25 cellular contexts compared by ENCODE assay signal in genomic region chr17:62895256-62895649, GRCh38.
DNase-seq lines count a peak whose midpoint lies in the region; ATAC-seq, FAIRE-seq and TF ChIP-seq lines count a peak whose summit lies in the region.
"Had no signal": no experiment of that assay in that cellular context is flagged by ENCODE, and none has a peak within 500 bp of the region (broad histone marks: within the 10 kb centered on the region; RNA-seq: fewer than 3 reads in every experiment).

No MANE protein-coding gene starts in this region.

- CTCF ChIA-PET in T-cell (lab: Charles Lee) = no interaction called here

- H3K36me3 ChIP-seq in heart right ventricle = no peaks in the 10 kb centered on the region
- no peaks in the 10 kb centered on the region for H3K36me3 ChIP-seq in keratinocyte (ENCODE audit: control insufficient read depth in 2 of 2, extremely low read depth in 1 of 2, insufficient read depth in 2 of 2, low read length in 2 of 2)
- H3K36me3 ChIP-seq: esophagus muscularis mucosa had no signal

- no peak for DNase-seq in Right ventricle myocardium inferior (ENCODE audit: missing footprints)
- DNase-seq in heart right ventricle = no peak
- DNase-seq in keratinocyte (ENCODE audit: low read depth, low spot score) = no peak
- DNase-seq in osteocyte (ENCODE audit: extremely low spot score, unreplicated experiment) = peak; percentile 17
- DNase-seq in T-cell = no peak
- no peak for DNase-seq in mesenteric fat pad (ENCODE audit: low spot score)
- no peak for DNase-seq in NCI-H69 (lab: John Stamatoyannopoulos, UW)
- DNase-seq: activated CD4-positive, alpha-beta T cell treated with anti-CD3 and anti-CD28 coated beads, Interleukin-2, amount 10 ng/mL, durations not matched to agents 24 days and 14 days; activated effector memory CD4-positive, alpha-beta T cell treated with anti-CD3 and anti-CD28 coated beads, Interleukin-2, amount 50 U/mL, for 16 hours; activated naive CD8-positive, alpha-beta T cell treated with anti-CD3 and anti-CD28 coated beads for 36 hours; activated T-cell treated with anti-CD3 and anti-CD28 coated beads, Interleukin-2, amount 50 U/mL, for 1 hour; anterior cingulate cortex; Calu3; CD4-positive, CD25-positive, alpha-beta regulatory T cell; DND-41; NCI-H146; stimulated activated CD4-positive, alpha-beta T cell treated with anti-CD3 and anti-CD28 coated beads, Interleukin-15, amount 100 ng/mL, for 24 hours had no signal

- H3K36me3 Mint-ChIP-seq in osteocyte (ENCODE audit: unreplicated experiment) = no peaks in the 10 kb centered on the region
- H3K36me3 Mint-ChIP-seq in T-cell = no peaks in the 10 kb centered on the region
- H3K36me3 Mint-ChIP-seq: activated naive CD8-positive, alpha-beta T cell treated with anti-CD3 and anti-CD28 coated beads for 36 hours; CD4-positive, CD25-positive, alpha-beta regulatory T cell; stimulated activated memory B cell treated with anti-CD40 and anti-IgM and Interleukin-4, amounts not matched to agents 10 μg/mL and 1 μg/mL and 100 μg/mL, for 72 hours; type B pancreatic cell; WTC11 had no signal

- H3K27ac Mint-ChIP-seq in osteocyte (ENCODE audit: unreplicated experiment) (no peak overlapping the region), T-cell (no peak overlapping the region)
- H3K27ac Mint-ChIP-seq: activated CD4-positive, alpha-beta T cell treated with anti-CD3 and anti-CD28 coated beads, Interleukin-2, amount 10 ng/mL, durations not matched to agents 24 days and 14 days; activated naive CD8-positive, alpha-beta T cell treated with anti-CD3 and anti-CD28 coated beads for 36 hours; CD4-positive, CD25-positive, alpha-beta regulatory T cell; stimulated activated memory B cell treated with anti-CD40 and anti-IgM and Interleukin-4, amounts not matched to agents 10 μg/mL and 1 μg/mL and 100 μg/mL, for 72 hours; type B pancreatic cell; WTC11 had no signal

- H3K27me3 ChIP-seq in heart right ventricle = no peaks in the 10 kb centered on the region
- H3K27me3 ChIP-seq in keratinocyte (ENCODE audit: control insufficient read depth, extremely low read depth, insufficient read depth, low read length) = no peaks in the 10 kb centered on the region
- H3K27me3 ChIP-seq: esophagus muscularis mucosa had no signal

- H3K4me3 ChIP-seq in heart right ventricle (no peak overlapping the region), keratinocyte (ENCODE audit: control insufficient read depth in 2 of 3, extremely low read depth in 1 of 3, insufficient read depth in 2 of 3, low read depth in 1 of 3, low read length in 3 of 3) (no peak overlapping the region)
- H3K4me3 ChIP-seq: esophagus muscularis mucosa had no signal

- ATAC-seq in Right ventricle myocardium inferior (peak; percentile 24), heart right ventricle (no peak), HG03439 (IDR thresholded peaks at IDR 0.05; ENCODE audit: unreplicated experiment) (no peak), T-cell (replicated peaks in 1 of 4) (no peak)
- ATAC-seq: HCT116; stimulated activated memory B cell treated with anti-CD40 and anti-IgM and Interleukin-4, amounts not matched to agents 10 μg/mL and 1 μg/mL and 100 μg/mL, for 72 hours; WTC11 had no signal

- peak overlapping the region; percentile 70 for H3K4me2 ChIP-seq in keratinocyte (ENCODE audit: control insufficient read depth, extremely low read depth, insufficient read depth, low read depth, low read length)

- H3K4me1 Mint-ChIP-seq in osteocyte (ENCODE audit: unreplicated experiment) = peaks cover 30% of the 10 kb centered on the region
- peaks cover 0 to 11% (median 8%) of the 10 kb centered on the region in 3 donors for H3K4me1 Mint-ChIP-seq in T-cell
- H3K4me1 Mint-ChIP-seq: stimulated activated memory B cell treated with anti-CD40 and anti-IgM and Interleukin-4, amounts not matched to agents 10 μg/mL and 1 μg/mL and 100 μg/mL, for 72 hours had no signal

- intact Hi-C loops in Right ventricle myocardium inferior (cut with DNase I) (no loop called here), heart right ventricle (cut with DNase I) (no loop called here)

- H3K27me3 Mint-ChIP-seq in osteocyte (ENCODE audit: unreplicated experiment) (no peaks in the 10 kb centered on the region), T-cell (peaks cover 0 to 6% of the 10 kb centered on the region in 2 donors)
- H3K27me3 Mint-ChIP-seq: activated naive CD8-positive, alpha-beta T cell treated with anti-CD3 and anti-CD28 coated beads for 36 hours; type B pancreatic cell had no signal

- no peak overlapping the region for H3K9ac ChIP-seq in keratinocyte (ENCODE audit: control insufficient read depth, extremely low read depth, insufficient read depth, low read length)

- H3K27ac ChIP-seq in heart right ventricle = peak overlapping the region in 1 of 10 donors; percentile 77
- H3K27ac ChIP-seq in keratinocyte (ENCODE audit: control insufficient read depth, insufficient read depth, low read length) = peak overlapping the region; percentile 50
- H3K27ac ChIP-seq: esophagus muscularis mucosa had no signal

- POLR2A ChIA-PET in T-cell (lab: Charles Lee) = no interaction called here

- no peaks in the 10 kb centered on the region for H3K9me1 ChIP-seq in keratinocyte (ENCODE audit: control insufficient read depth, extremely low read depth, insufficient read depth, low read length)

- H3K9me3 ChIP-seq in heart right ventricle (peaks cover 0 to 4% (median 0%) of the 10 kb centered on the region in 11 donors), keratinocyte (ENCODE audit: control insufficient read depth, low read depth, low read length) (no peaks in the 10 kb centered on the region)
- H3K9me3 ChIP-seq: esophagus muscularis mucosa had no signal

- no peaks in the 10 kb centered on the region for H3K79me2 ChIP-seq in keratinocyte (ENCODE audit: control insufficient read depth, insufficient read depth, low read length)

- TF ChIP-seq CTCF in heart right ventricle (IDR thresholded peaks at IDR 0.05) (no peak), keratinocyte (optimal IDR thresholded peaks at IDR 0.05 in 1 of 3, IDR thresholded peaks at IDR 0.05 in 1 of 3, conservative IDR thresholded peaks at IDR 0.05 in 1 of 3; ENCODE audit: extremely low read depth in 1 of 3, insufficient read depth in 2 of 3, low read length in 3 of 3) (no peak), osteocyte (IDR thresholded peaks at IDR 0.05) (no peak)

- WGBS in heart right ventricle, 2 donors = 90% methylated on average over 3 of the region's 3 CpGs

- H3K4me3 Mint-ChIP-seq in osteocyte (ENCODE audit: unreplicated experiment) (no peak overlapping the region), T-cell (no peak overlapping the region)
- H3K4me3 Mint-ChIP-seq: activated CD4-positive, alpha-beta T cell treated with anti-CD3 and anti-CD28 coated beads, Interleukin-2, amount 10 ng/mL, durations not matched to agents 24 days and 14 days; activated naive CD8-positive, alpha-beta T cell treated with anti-CD3 and anti-CD28 coated beads for 36 hours; CD4-positive, CD25-positive, alpha-beta regulatory T cell; stimulated activated memory B cell treated with anti-CD40 and anti-IgM and Interleukin-4, amounts not matched to agents 10 μg/mL and 1 μg/mL and 100 μg/mL, for 72 hours; type B pancreatic cell; WTC11 had no signal

- no peak for FAIRE-seq in keratinocyte (lab: Jason Lieb, UNC)
- FAIRE-seq: A204.1, bronchial epithelial cell had no signal

- H3K4me1 ChIP-seq in heart right ventricle (peaks cover 0 to 45% (median 31%) of the 10 kb centered on the region in 9 donors), keratinocyte (ENCODE audit: control insufficient read depth, extremely low read depth, insufficient read depth, low read length) (peaks cover 34% of the 10 kb centered on the region)

- H3K9me3 Mint-ChIP-seq in osteocyte (ENCODE audit: unreplicated experiment) = no peaks in the 10 kb centered on the region
- no peaks in the 10 kb centered on the region for H3K9me3 Mint-ChIP-seq in T-cell
- H3K9me3 Mint-ChIP-seq: activated CD4-positive, alpha-beta T cell treated with anti-CD3 and anti-CD28 coated beads, Interleukin-2, amount 10 ng/mL, durations not matched to agents 24 days and 14 days; activated naive CD8-positive, alpha-beta T cell treated with anti-CD3 and anti-CD28 coated beads for 36 hours; stimulated activated memory B cell treated with anti-CD40 and anti-IgM and Interleukin-4, amounts not matched to agents 10 μg/mL and 1 μg/mL and 100 μg/mL, for 72 hours; type B pancreatic cell had no signal

- peak overlapping the region; percentile 62 for H2AFZ ChIP-seq in keratinocyte (ENCODE audit: control insufficient read depth, low read length)

- no peaks in the 10 kb centered on the region for H4K20me1 ChIP-seq in keratinocyte (ENCODE audit: control insufficient read depth, extremely low read depth, insufficient read depth, low read length)

- dilution Hi-C loops in keratinocyte (cut with MboI; ENCODE audit: extremely low pct_ligation_motif_present, low sequenced_read_pairs) = no loop called here
